1 cellular context compared by ENCODE assay signal in genomic region chr19:54319049-54319448, GRCh38.
TF ChIP-seq lines count a peak whose summit lies in the region.

No MANE protein-coding gene starts in this region.

TF ChIP-seq in GM12878, 131 proteins besides CTCF, POLR2A, EP300 and RAD21 (continued from another document):
- TF ChIP-seq ZBTB40 (IDR thresholded peaks at IDR 0.05; ENCODE audit: borderline replicate concordance): no peak
- TF ChIP-seq MTA2 (IDR thresholded peaks at IDR 0.05; ENCODE audit: low read depth): peak; percentile 38; the same call in 1 of the 2 replicates
- no peak for TF ChIP-seq NFIC (IDR thresholded peaks at IDR 0.05; ENCODE audit: low read depth, low read length)
- TF ChIP-seq RUNX3 (IDR thresholded peaks at IDR 0.05; ENCODE audit: low read length): no peak
- no peak for TF ChIP-seq PAX8 (IDR thresholded peaks at IDR 0.05)
- no peak for TF ChIP-seq BACH1 (IDR thresholded peaks at IDR 0.05; ENCODE audit: borderline replicate concordance)
- no peak for TF ChIP-seq SMAD5 (IDR thresholded peaks at IDR 0.05; ENCODE audit: low read depth)
- TF ChIP-seq NBN (IDR thresholded peaks at IDR 0.05): peak; percentile 60; the same call in 1 of the 2 replicates
- no peak for TF ChIP-seq ATF3 (IDR thresholded peaks at IDR 0.05; ENCODE audit: borderline replicate concordance, extremely low read depth, low read depth, low read length)
- TF ChIP-seq PAX5 (IDR thresholded peaks at IDR 0.05; ENCODE audit: borderline replicate concordance, low read depth, low read length): no peak
- TF ChIP-seq POU2F2 (IDR thresholded peaks at IDR 0.05; ENCODE audit: borderline replicate concordance, low read depth, low read length): no peak
- no peak for TF ChIP-seq BHLHE40 (IDR thresholded peaks at IDR 0.05; ENCODE audit: borderline replicate concordance in 1 of 2, low read depth in 2 of 2, low read length in 1 of 2)
- no peak for TF ChIP-seq SUZ12 (IDR thresholded peaks at IDR 0.05; ENCODE audit: unreplicated experiment)
- peak; percentile 72 for TF ChIP-seq EED (IDR thresholded peaks at IDR 0.05; ENCODE audit: low read depth)
- no peak for TF ChIP-seq CUX1 (IDR thresholded peaks at IDR 0.05; ENCODE audit: insufficient replicate concordance, low read depth, low read length)
- TF ChIP-seq ZBTB33 (IDR thresholded peaks at IDR 0.05): no peak
- TF ChIP-seq IRF4 (IDR thresholded peaks at IDR 0.05; ENCODE audit: low read depth, low read length): no peak
- TF ChIP-seq MAX (IDR thresholded peaks at IDR 0.05; ENCODE audit: low read depth, low read length): no peak
- TF ChIP-seq YBX1 (IDR thresholded peaks at IDR 0.05): no peak
- no peak for TF ChIP-seq USF2 (IDR thresholded peaks at IDR 0.05; ENCODE audit: borderline replicate concordance, low read depth, low read length)
- TF ChIP-seq SREBF2 (IDR thresholded peaks at IDR 0.05; ENCODE audit: low read length): no peak
- peak; percentile 44; the same call in 1 of the 2 replicates for TF ChIP-seq IKZF1 (conservative IDR thresholded peaks at IDR 0.05)
- TF ChIP-seq RAD51 (IDR thresholded peaks at IDR 0.05): no peak
- TF ChIP-seq TBL1XR1 (IDR thresholded peaks at IDR 0.05; ENCODE audit: low read depth, low read length): no peak
- TF ChIP-seq MYC (IDR thresholded peaks at IDR 0.05; ENCODE audit: insufficient read depth, insufficient read length, insufficient replicate concordance, low read length, severe bottlenecking): no peak
- no peak for TF ChIP-seq WRNIP1 (IDR thresholded peaks at IDR 0.05; ENCODE audit: borderline replicate concordance, low read depth, low read length)
- TF ChIP-seq CHD2 (IDR thresholded peaks at IDR 0.05; ENCODE audit: borderline replicate concordance, low read depth, low read length): no peak
- TF ChIP-seq HDAC2 (IDR thresholded peaks at IDR 0.05): no peak
- TF ChIP-seq ZSCAN29 (IDR thresholded peaks at IDR 0.05): no peak
TF ChIP-seq in GM12878: peak in this region for 10.
